Comparison of ENCODE assay signal across 29 cellular contexts in the genomic region with DNA sequence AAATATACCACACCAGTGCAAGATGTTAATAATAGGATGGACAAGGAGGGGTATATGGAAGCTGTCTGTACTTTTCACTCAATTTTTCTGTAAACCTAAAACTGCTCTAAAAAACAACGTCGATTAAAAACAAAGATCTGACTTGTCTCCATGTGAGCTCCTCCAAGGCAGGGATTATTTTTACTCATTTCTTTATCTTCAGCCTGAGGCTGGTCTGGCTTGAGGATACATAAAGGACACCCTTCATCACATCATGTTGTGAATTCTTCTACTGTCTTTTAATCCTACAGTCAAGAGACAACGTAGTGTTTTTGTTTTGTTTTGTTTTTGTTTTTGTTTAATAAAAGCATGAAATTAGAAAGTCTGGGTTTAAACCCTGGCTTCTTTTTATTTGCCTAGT.
"Had no signal": no experiment of that assay in that cellular context is flagged by ENCODE, and none has a peak within 500 bp of the region (broad histone marks: within the 10 kb centered on the region; RNA-seq: fewer than 3 reads in every experiment).

No MANE protein-coding gene starts in this region.

- H3K27ac ChIP-seq: stomach, suprapubic skin, testis, thoracic aorta, thyroid gland, tibial artery, tibial nerve, transverse colon, upper lobe of left lung, upper lobe of right lung, uterus, vagina had no signal

- H3K4me3 ChIP-seq: stomach, suprapubic skin, testis, thoracic aorta, thyroid gland, tibial artery, tibial nerve, transverse colon, upper lobe of left lung, upper lobe of right lung, uterus, vagina had no signal

- H3K4me1 ChIP-seq: stomach, suprapubic skin, testis, thyroid gland, tibial artery, tibial nerve, transverse colon, upper lobe of left lung, upper lobe of right lung, uterus, vagina had no signal

- H3K4me1 Mint-ChIP-seq: stimulated activated effector memory CD8-positive, alpha-beta T cell treated with anti-CD3 and anti-CD28 coated beads, Interleukin-12 subunit alpha, Interleukin-12 subunit beta, amount 100 ng/mL, for 72 hours; stimulated activated memory B cell treated with anti-CD40 and anti-IgM and Interleukin-4, amounts not matched to agents 10 μg/mL and 1 μg/mL and 100 μg/mL, for 72 hours; stimulated activated naive B cell treated with anti-CD40 and anti-IgM and Interleukin-4, amounts not matched to agents 10 μg/mL and 1 μg/mL and 100 μg/mL, for 72 hours; stimulated activated naive CD8-positive, alpha-beta T cell treated with anti-CD3 and anti-CD28 coated beads, Interleukin-15, amount 100 ng/mL, for 72 hours had no signal

- H3K36me3 Mint-ChIP-seq: stimulated activated effector memory CD8-positive, alpha-beta T cell treated with anti-CD3 and anti-CD28 coated beads, Interleukin-12 subunit alpha, Interleukin-12 subunit beta, amount 100 ng/mL, for 72 hours; stimulated activated memory B cell treated with anti-CD40 and anti-IgM and Interleukin-4, amounts not matched to agents 10 μg/mL and 1 μg/mL and 100 μg/mL, for 72 hours; stimulated activated naive B cell treated with anti-CD40 and anti-IgM and Interleukin-4, amounts not matched to agents 10 μg/mL and 1 μg/mL and 100 μg/mL, for 72 hours; type B pancreatic cell had no signal

- DNase-seq: stimulated activated CD4-positive, alpha-beta T cell treated with anti-CD3 and anti-CD28 coated beads, Interleukin-2, amount 100 ng/mL, for 48 hours; stimulated activated CD4-positive, alpha-beta T cell treated with anti-CD3 and anti-CD28 coated beads, Interleukin-4, amount 100 ng/mL, for 1 hour; stimulated activated CD4-positive, alpha-beta T cell treated with anti-CD3 and anti-CD28 coated beads, Interleukin-4, amount 100 ng/mL, for 24 hours; stimulated activated CD4-positive, alpha-beta T cell treated with anti-CD3 and anti-CD28 coated beads, Interleukin-4, amount 100 ng/mL, for 4 hours; stimulated activated CD8-positive, alpha-beta memory T cell treated with anti-CD3 and anti-CD28 coated beads, Interleukin-4, amount 100 ng/mL, for 48 hours; stimulated activated naive B cell treated with anti-CD40 and anti-IgM and Interleukin-4, amounts not matched to agents 10 μg/mL and 1 μg/mL and 100 μg/mL, for 72 hours; stimulated activated naive CD4-positive, alpha-beta T cell; stimulated activated naive CD4-positive, alpha-beta T cell treated with Interleukin-2 at 50 U/mL for 16 hours; stimulated activated naive CD8-positive, alpha-beta T cell treated with anti-CD3 and anti-CD28 coated beads, Interleukin-15, amount 100 ng/mL, for 72 hours; stimulated activated naive CD8-positive, alpha-beta T cell treated with anti-CD3 and anti-CD28 coated beads, Interleukin-15, Interleukin-2, amounts not matched to agents 100 U/mL and 50 U/mL, for 24 hours; stomach; substantia nigra; testis; thyroid gland; transverse colon; trophoblast cell; upper lobe of left lung; upper lobe of right lung; uterus had no signal

- ATAC-seq: stimulated activated effector memory CD8-positive, alpha-beta T cell treated with anti-CD3 and anti-CD28 coated beads, Interleukin-12 subunit alpha, Interleukin-12 subunit beta, amount 100 ng/mL, for 72 hours; stimulated activated memory B cell treated with anti-CD40 and anti-IgM and Interleukin-4, amounts not matched to agents 10 μg/mL and 1 μg/mL and 100 μg/mL, for 72 hours; stimulated activated naive B cell treated with anti-CD40 and anti-IgM and Interleukin-4, amounts not matched to agents 10 μg/mL and 1 μg/mL and 100 μg/mL, for 72 hours; stimulated activated naive CD8-positive, alpha-beta T cell treated with anti-CD3 and anti-CD28 coated beads, Interleukin-15, amount 100 ng/mL, for 72 hours; stimulated activated naive CD8-positive, alpha-beta T cell treated with anti-CD3 and anti-CD28 coated beads, Interleukin-15, Interleukin-2, amounts not matched to agents 100 U/mL and 50 U/mL, for 24 hours; upper lobe of right lung had no signal

- H3K4me3 Mint-ChIP-seq: stimulated activated effector memory CD8-positive, alpha-beta T cell treated with anti-CD3 and anti-CD28 coated beads, Interleukin-12 subunit alpha, Interleukin-12 subunit beta, amount 100 ng/mL, for 72 hours; stimulated activated memory B cell treated with anti-CD40 and anti-IgM and Interleukin-4, amounts not matched to agents 10 μg/mL and 1 μg/mL and 100 μg/mL, for 72 hours; stimulated activated naive B cell treated with anti-CD40 and anti-IgM and Interleukin-4, amounts not matched to agents 10 μg/mL and 1 μg/mL and 100 μg/mL, for 72 hours; stimulated activated naive CD8-positive, alpha-beta T cell treated with anti-CD3 and anti-CD28 coated beads, Interleukin-15, amount 100 ng/mL, for 72 hours; stimulated activated naive CD8-positive, alpha-beta T cell treated with anti-CD3 and anti-CD28 coated beads, Interleukin-15, Interleukin-2, amounts not matched to agents 100 ng/mL and 50 ng/mL, for 24 hours; type B pancreatic cell had no signal

- H3K27ac Mint-ChIP-seq: stimulated activated effector memory CD8-positive, alpha-beta T cell treated with anti-CD3 and anti-CD28 coated beads, Interleukin-12 subunit alpha, Interleukin-12 subunit beta, amount 100 ng/mL, for 72 hours; stimulated activated memory B cell treated with anti-CD40 and anti-IgM and Interleukin-4, amounts not matched to agents 10 μg/mL and 1 μg/mL and 100 μg/mL, for 72 hours; stimulated activated naive B cell treated with anti-CD40 and anti-IgM and Interleukin-4, amounts not matched to agents 10 μg/mL and 1 μg/mL and 100 μg/mL, for 72 hours; stimulated activated naive CD8-positive, alpha-beta T cell treated with anti-CD3 and anti-CD28 coated beads, Interleukin-15, amount 100 ng/mL, for 72 hours; stimulated activated naive CD8-positive, alpha-beta T cell treated with anti-CD3 and anti-CD28 coated beads, Interleukin-15, Interleukin-2, amounts not matched to agents 100 ng/mL and 50 ng/mL, for 24 hours; type B pancreatic cell had no signal

- FAIRE-seq: urothelium cell line had no signal

- H3K27me3 ChIP-seq: suprapubic skin, testis, thyroid gland, tibial nerve, transverse colon, upper lobe of left lung, upper lobe of right lung, uterus, vagina had no signal

- H3K9me3 Mint-ChIP-seq: stimulated activated effector memory CD8-positive, alpha-beta T cell treated with anti-CD3 and anti-CD28 coated beads, Interleukin-12 subunit alpha, Interleukin-12 subunit beta, amount 100 ng/mL, for 72 hours; stimulated activated memory B cell treated with anti-CD40 and anti-IgM and Interleukin-4, amounts not matched to agents 10 μg/mL and 1 μg/mL and 100 μg/mL, for 72 hours; stimulated activated naive B cell treated with anti-CD40 and anti-IgM and Interleukin-4, amounts not matched to agents 10 μg/mL and 1 μg/mL and 100 μg/mL, for 72 hours; stimulated activated naive CD8-positive, alpha-beta T cell treated with anti-CD3 and anti-CD28 coated beads, Interleukin-15, amount 100 ng/mL, for 72 hours; stimulated activated naive CD8-positive, alpha-beta T cell treated with anti-CD3 and anti-CD28 coated beads, Interleukin-15, Interleukin-2, amounts not matched to agents 100 ng/mL and 50 ng/mL, for 24 hours; type B pancreatic cell had no signal

- H3K9me3 ChIP-seq: stomach, suprapubic skin, testis, thoracic aorta, thyroid gland, tibial artery, tibial nerve, transverse colon, upper lobe of left lung, upper lobe of right lung, uterus, vagina had no signal

- H3K36me3 ChIP-seq: stomach, suprapubic skin, thoracic aorta, thyroid gland, tibial artery, tibial nerve, transverse colon, upper lobe of left lung, upper lobe of right lung, uterus, vagina had no signal
